ENCODE assay signal across 21 cellular contexts in genomic region chr5:14607089-14607488, GRCh38.
"Had no signal": no experiment of that assay in that cellular context is flagged by ENCODE, and none has a peak within 500 bp of the region (broad histone marks: within the 10 kb centered on the region; RNA-seq: fewer than 3 reads in every experiment).

No MANE protein-coding gene starts in this region.

- H3K36me3 ChIP-seq: left ventricle myocardium inferior had no signal

- DNase-seq: dermis blood vessel endothelial cell; effector CD4-positive, alpha-beta T cell; endodermal cell; erythroblast; immature natural killer cell; left ventricle myocardium inferior; mesenchymal stem cell; midbrain; naive B cell; posterior cingulate gyrus; spleen; stimulated activated CD4-positive, alpha-beta T cell treated with anti-CD3 and anti-CD28 coated beads, Interleukin-15, amount 100 ng/mL, for 24 hours; stimulated activated CD4-positive, alpha-beta T cell treated with anti-CD3 and anti-CD28 coated beads, Interleukin-1b, Interleukin-23, amount 100 ng/mL, for 48 hours; stimulated activated CD4-positive, alpha-beta T cell treated with anti-CD3 and anti-CD28 coated beads, Interleukin-4, amount 100 ng/mL, for 24 hours; stimulated activated naive B cell treated with anti-CD40 and anti-IgM and Interleukin-4, amounts not matched to agents 10 μg/mL and 1 μg/mL and 100 μg/mL, for 72 hours; stimulated activated naive CD8-positive, alpha-beta T cell treated with anti-CD3 and anti-CD28 coated beads, Interleukin-15, amount 100 ng/mL, for 72 hours; testis had no signal

- H3K27ac Mint-ChIP-seq: endodermal cell; naive B cell; stimulated activated naive B cell treated with anti-CD40 and anti-IgM and Interleukin-4, amounts not matched to agents 10 μg/mL and 1 μg/mL and 100 μg/mL, for 72 hours; stimulated activated naive CD8-positive, alpha-beta T cell treated with anti-CD3 and anti-CD28 coated beads, Interleukin-15, amount 100 ng/mL, for 72 hours had no signal

- H3K27me3 ChIP-seq: foreskin keratinocyte, spleen, testis, tibial nerve had no signal

- H3K9me3 Mint-ChIP-seq: endodermal cell; immature natural killer cell; naive B cell; stimulated activated naive B cell treated with anti-CD40 and anti-IgM and Interleukin-4, amounts not matched to agents 10 μg/mL and 1 μg/mL and 100 μg/mL, for 72 hours had no signal

- H3K27ac ChIP-seq: foreskin keratinocyte, left ventricle myocardium inferior, testis, tibial nerve had no signal

- H3K4me3 Mint-ChIP-seq: endodermal cell; immature natural killer cell; naive B cell; stimulated activated naive B cell treated with anti-CD40 and anti-IgM and Interleukin-4, amounts not matched to agents 10 μg/mL and 1 μg/mL and 100 μg/mL, for 72 hours; stimulated activated naive CD8-positive, alpha-beta T cell treated with anti-CD3 and anti-CD28 coated beads, Interleukin-15, amount 100 ng/mL, for 72 hours had no signal

- H3K4me3 ChIP-seq: left ventricle myocardium inferior, lung, spleen, testis, tibial nerve had no signal

- H3K9me3 ChIP-seq: left ventricle myocardium inferior, spleen, testis, tibial nerve had no signal

- H3K4me1 ChIP-seq: foreskin keratinocyte, testis, tibial nerve had no signal

- H3K4me1 Mint-ChIP-seq: endodermal cell; naive B cell; stimulated activated naive B cell treated with anti-CD40 and anti-IgM and Interleukin-4, amounts not matched to agents 10 μg/mL and 1 μg/mL and 100 μg/mL, for 72 hours had no signal

- ATAC-seq: foreskin keratinocyte; sciatic nerve; stimulated activated naive B cell treated with anti-CD40 and anti-IgM and Interleukin-4, amounts not matched to agents 10 μg/mL and 1 μg/mL and 100 μg/mL, for 72 hours; stimulated activated naive CD8-positive, alpha-beta T cell treated with anti-CD3 and anti-CD28 coated beads, Interleukin-15, amount 100 ng/mL, for 72 hours had no signal

- H3K27me3 Mint-ChIP-seq: stimulated activated naive B cell treated with anti-CD40 and anti-IgM and Interleukin-4, amounts not matched to agents 10 μg/mL and 1 μg/mL and 100 μg/mL, for 72 hours; stimulated activated naive CD8-positive, alpha-beta T cell treated with anti-CD3 and anti-CD28 coated beads, Interleukin-15, amount 100 ng/mL, for 72 hours had no signal
